In the genomic region with DNA sequence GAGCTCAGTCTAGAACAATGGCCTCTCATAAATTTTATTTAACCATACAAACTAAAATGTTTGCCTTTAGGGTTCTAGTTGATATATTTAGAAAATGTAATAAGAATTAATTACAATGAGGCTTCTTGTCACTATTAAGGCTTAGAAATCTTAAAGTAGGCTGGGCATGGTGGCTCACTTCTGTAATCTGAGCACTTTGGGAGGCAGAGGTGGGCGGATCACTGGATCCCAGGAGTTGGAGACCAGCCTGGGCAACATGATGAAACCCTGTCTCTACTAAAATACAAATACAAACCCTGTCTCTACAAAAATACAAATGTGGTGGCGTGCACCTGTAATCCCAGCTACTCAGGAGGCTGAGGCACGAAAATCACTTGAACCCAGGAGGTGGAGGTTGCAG, we compare ENCODE assay signal across 17 cellular contexts.
DNase-seq lines count a peak whose midpoint lies in the region; TF ChIP-seq lines count a peak whose summit lies in the region.
"Had no signal": no experiment of that assay in that cellular context is flagged by ENCODE, and none has a peak within 500 bp of the region (broad histone marks: within the 10 kb centered on the region; RNA-seq: fewer than 3 reads in every experiment).

No MANE protein-coding gene starts in this region.

- no peak overlapping the region for H3K4me3 ChIP-seq in HEK293 (ENCODE audit: low read depth, low read length)
- no peak overlapping the region for H3K4me3 ChIP-seq in fibroblast of mammary gland (ENCODE audit: control insufficient read depth, low read depth, low read length)
- H3K4me3 ChIP-seq in trophoblast cell (ENCODE audit: low read depth, low read length) = no peak overlapping the region
- H3K4me3 ChIP-seq: A549 had no signal

- H2BK12ac ChIP-seq in trophoblast cell (ENCODE audit: low read length) = peak overlapping the region; percentile 49

- no peak overlapping the region for H4K91ac ChIP-seq in trophoblast cell (ENCODE audit: low read depth, low read length)

- H3K79me2 ChIP-seq in trophoblast cell (ENCODE audit: control insufficient read depth, insufficient read depth, low read length, poor library complexity) = no peaks in the 10 kb centered on the region

- no peak overlapping the region for H4K12ac ChIP-seq in trophoblast cell (ENCODE audit: low read depth, low read length)

- H3K9ac ChIP-seq in trophoblast cell (ENCODE audit: low read length) = no peak overlapping the region

- H2AK5ac ChIP-seq in trophoblast cell (ENCODE audit: low read length) = no peak overlapping the region

- no peak overlapping the region for H3K4me2 ChIP-seq in trophoblast cell (ENCODE audit: low read length)
- H3K4me2 ChIP-seq: A549 had no signal

- H3K36me3 ChIP-seq in HEK293 (ENCODE audit: control insufficient read depth in 2 of 2, insufficient read depth in 1 of 2, low read length in 2 of 2) = no peaks in the 10 kb centered on the region
- no peaks in the 10 kb centered on the region for H3K36me3 ChIP-seq in trophoblast cell (ENCODE audit: control insufficient read depth in 1 of 2, insufficient read depth in 2 of 2, low read length in 2 of 2)
- H3K36me3 ChIP-seq: BE2C had no signal

- H3K79me1 ChIP-seq in trophoblast cell (ENCODE audit: low read length) = peaks cover 16% of the 10 kb centered on the region

- no peak overlapping the region for H3K14ac ChIP-seq in trophoblast cell (ENCODE audit: low read length)

- no peak overlapping the region for H3K18ac ChIP-seq in trophoblast cell (ENCODE audit: low read length)

- H3K27me3 ChIP-seq in trophoblast cell (ENCODE audit: insufficient read depth, low read length) = no peaks in the 10 kb centered on the region
- H3K27me3 ChIP-seq: BE2C had no signal

- no peak overlapping the region for H3K4ac ChIP-seq in trophoblast cell (ENCODE audit: low read depth, low read length)

- H3K9me3 ChIP-seq in HEK293 (ENCODE audit: control insufficient read depth, insufficient read depth, low read depth, low read length) = no peaks in the 10 kb centered on the region
- no peaks in the 10 kb centered on the region for H3K9me3 ChIP-seq in trophoblast cell (ENCODE audit: insufficient read depth, low read depth, low read length)
- H3K9me3 ChIP-seq: BE2C had no signal

- H3K27ac ChIP-seq in HEK293 (ENCODE audit: extremely low read depth, low read depth, low read length) = no peak overlapping the region
- no peak overlapping the region for H3K27ac ChIP-seq in trophoblast cell (ENCODE audit: low read depth, low read length)
- H3K27ac ChIP-seq: C4-2B had no signal

- no peak overlapping the region for H4K8ac ChIP-seq in trophoblast cell (ENCODE audit: low read depth, low read length)

- H3K4me1 ChIP-seq in HEK293 (ENCODE audit: control insufficient read depth, insufficient read depth, low read length) = peaks cover 3% of the 10 kb centered on the region
- H3K4me1 ChIP-seq in trophoblast cell (ENCODE audit: control insufficient read depth in 1 of 2, insufficient read depth in 2 of 2, low read length in 2 of 2) = peaks cover 5 to 10% of the 10 kb centered on the region in 2 experiments

- WGBS in trophoblast cell (ENCODE audit: extremely low coverage, insufficient coverage, insufficient read length) = no CpG with 5 or more reads among the region's 3 CpGs

- H2BK5ac ChIP-seq in trophoblast cell (ENCODE audit: low read depth, low read length, poor library complexity) = no peak overlapping the region

- H2AFZ ChIP-seq in trophoblast cell (ENCODE audit: insufficient read depth, low read length, poor library complexity) = no peak overlapping the region

- TF ChIP-seq CTCF in HEK293 (tag by site-specific recombination; IDR thresholded peaks at IDR 0.05) = no peak
- no peak for TF ChIP-seq CTCF in fibroblast of mammary gland (conservative IDR thresholded peaks at IDR 0.05; ENCODE audit: control insufficient read depth, insufficient read depth, low read depth, low read length)

- H3K23ac ChIP-seq in trophoblast cell (ENCODE audit: low read length) = no peak overlapping the region

- H2BK120ac ChIP-seq in trophoblast cell (ENCODE audit: insufficient read depth, low read length, poor library complexity) = no peak overlapping the region

- POLR2A ChIA-PET in HEK293 (lab: Yijun Ruan, JAX) = no interaction called here

- CTCF ChIA-PET in HEK293 (lab: Yijun Ruan, JAX) = interaction anchor here (0.8 to 2.1 kb wide), 2 partner anchors 43 to 49 kb away, joined by 3 to 6 read pairs; no protein-coding TSS in a partner anchor

- peak; percentile 77 for DNase-seq in NCI-H69 (lab: John Stamatoyannopoulos, UW)
- peak; percentile 40 for DNase-seq in fibroblast of mammary gland (ENCODE audit: low read depth)
- DNase-seq in trophoblast cell = no peak
- no peak for DNase-seq in NCI-H82 (lab: John Stamatoyannopoulos, UW)
- DNase-seq in superior temporal gyrus (ENCODE audit: extremely low spot score) = no peak
- DNase-seq in NCI-H2107 treated with DMSO at 0.1 percent for 48 hours (lab: John Stamatoyannopoulos, UW; ENCODE audit: unreplicated experiment) = no peak
- DNase-seq: BE2C; CD8-positive, alpha-beta T cell; COR-L47; DND-41; GF-D8; GOT3; H9; HFFc6 had no signal

TF ChIP-seq in HEK293, 187 proteins besides CTCF, POLR2A, EP300 and RAD21:
- no peak for TF ChIP-seq ZNF335 (tag by site-specific recombination; conservative IDR thresholded peaks at IDR 0.05)
- peak; percentile 71 for TF ChIP-seq ZSCAN16 (tag by site-specific recombination; IDR thresholded peaks at IDR 0.05)
- TF ChIP-seq, protein P1, sequence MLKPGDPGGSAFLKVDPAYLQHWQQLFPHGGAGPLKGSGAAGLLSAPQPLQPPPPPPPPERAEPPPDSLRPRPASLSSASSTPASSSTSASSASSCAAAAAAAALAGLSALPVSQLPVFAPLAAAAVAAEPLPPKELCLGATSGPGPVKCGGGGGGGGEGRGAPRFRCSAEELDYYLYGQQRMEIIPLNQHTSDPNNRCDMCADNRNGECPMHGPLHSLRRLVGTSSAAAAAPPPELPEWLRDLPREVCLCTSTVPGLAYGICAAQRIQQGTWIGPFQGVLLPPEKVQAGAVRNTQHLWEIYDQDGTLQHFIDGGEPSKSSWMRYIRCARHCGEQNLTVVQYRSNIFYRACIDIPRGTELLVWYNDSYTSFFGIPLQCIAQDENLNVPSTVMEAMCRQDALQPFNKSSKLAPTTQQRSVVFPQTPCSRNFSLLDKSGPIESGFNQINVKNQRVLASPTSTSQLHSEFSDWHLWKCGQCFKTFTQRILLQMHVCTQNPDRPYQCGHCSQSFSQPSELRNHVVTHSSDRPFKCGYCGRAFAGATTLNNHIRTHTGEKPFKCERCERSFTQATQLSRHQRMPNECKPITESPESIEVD (tag by site-specific recombination; IDR thresholded peaks at IDR 0.05) = peak; percentile 17; the same call in 1 of the 2 replicates
- no peak for TF ChIP-seq ZNF654 (tag by site-specific recombination; IDR thresholded peaks at IDR 0.05; ENCODE audit: low read depth)
- TF ChIP-seq ZNF501 (tag by site-specific recombination; IDR thresholded peaks at IDR 0.05) = no peak
- TF ChIP-seq ZFHX2 (tag by site-specific recombination; conservative IDR thresholded peaks at IDR 0.05) = peak; percentile 44
- no peak for TF ChIP-seq ZNF660 (tag by site-specific recombination; IDR thresholded peaks at IDR 0.05)
- TF ChIP-seq, protein P2, sequence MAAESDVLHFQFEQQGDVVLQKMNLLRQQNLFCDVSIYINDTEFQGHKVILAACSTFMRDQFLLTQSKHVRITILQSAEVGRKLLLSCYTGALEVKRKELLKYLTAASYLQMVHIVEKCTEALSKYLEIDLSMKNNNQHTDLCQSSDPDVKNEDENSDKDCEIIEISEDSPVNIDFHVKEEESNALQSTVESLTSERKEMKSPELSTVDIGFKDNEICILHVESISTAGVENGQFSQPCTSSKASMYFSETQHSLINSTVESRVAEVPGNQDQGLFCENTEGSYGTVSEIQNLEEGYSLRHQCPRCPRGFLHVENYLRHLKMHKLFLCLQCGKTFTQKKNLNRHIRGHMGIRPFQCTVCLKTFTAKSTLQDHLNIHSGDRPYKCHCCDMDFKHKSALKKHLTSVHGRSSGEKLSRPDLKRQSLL (tag by site-specific recombination; IDR thresholded peaks at IDR 0.05) = no peak
- no peak for TF ChIP-seq SALL2 (tag by site-specific recombination; IDR thresholded peaks at IDR 0.05; ENCODE audit: borderline replicate concordance)

Comparison
In these comparisons a context has a peak if more than half of its experiments do, and no peak if none do; other contexts are left out.
1. DNase-seq: peak in NCI-H69 (single experiment) and fibroblast of mammary gland (single experiment); none in trophoblast cell (0 of 2), NCI-H82 (single experiment), superior temporal gyrus (single experiment) and NCI-H2107 treated with DMSO at 0.1 percent for 48 hours (single experiment).